ENCODE assay signal across 14 cellular contexts in the genomic region with DNA sequence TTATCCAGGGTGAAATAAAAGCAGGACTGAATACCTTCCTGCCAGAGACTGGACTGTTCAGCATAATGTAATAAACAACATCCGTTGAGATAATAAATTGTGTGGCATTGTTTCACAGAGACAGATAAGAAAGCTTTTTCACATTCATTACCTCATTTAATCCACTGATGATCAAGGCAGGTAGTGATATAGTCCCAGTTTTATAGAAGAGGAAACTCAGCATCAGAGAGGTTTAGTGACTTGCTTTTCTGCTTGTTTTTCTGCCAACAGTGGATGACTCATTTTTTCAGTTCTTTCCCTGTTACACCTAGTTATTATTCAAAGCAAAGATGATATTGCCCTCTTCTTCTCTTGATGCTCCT. TPM values are rescaled to one million over a fixed set of nuclear protein-coding genes. Genes with fewer than 3 reads are reported as not detected.
A peak's percentile ranks its signal among the peaks of the same experiment; 100 is the strongest.
DNase-seq lines count a peak whose midpoint lies in the region; ATAC-seq and TF ChIP-seq lines count a peak whose summit lies in the region.
"Had no signal": no experiment of that assay in that cellular context is flagged by ENCODE, and none has a peak within 500 bp of the region (broad histone marks: within the 10 kb centered on the region; RNA-seq: fewer than 3 reads in every experiment).

No MANE protein-coding gene starts in this region.

- H3K27ac Mint-ChIP-seq in T-helper 1 cell treated with Interleukin-12 subunit alpha and Interleukin-12 subunit beta and Interleukin-4 antibody, amounts not matched to agents 30 μg/mL and 1 μg/mL, for 36 hours = peak overlapping the region; percentile 78
- no peak overlapping the region for H3K27ac Mint-ChIP-seq in natural killer cell
- H3K27ac Mint-ChIP-seq: GM23338, IgD-negative memory B cell had no signal

- H3K4me3 Mint-ChIP-seq in activated T-cell treated with anti-CD3 and anti-CD28 coated beads, Interleukin-2, amount 50 U/mL, for 4 hours = no peak overlapping the region
- no peak overlapping the region for H3K4me3 Mint-ChIP-seq in T-helper 1 cell treated with Interleukin-12 subunit alpha and Interleukin-12 subunit beta and Interleukin-4 antibody, amounts not matched to agents 30 μg/mL and 1 μg/mL, for 36 hours
- H3K4me3 Mint-ChIP-seq in natural killer cell = no peak overlapping the region
- H3K4me3 Mint-ChIP-seq: GM23338, IgD-negative memory B cell had no signal

- intact Hi-C loops in natural killer cell (cut with micrococcal nuclease) = no loop called here

- ATAC-seq in activated T-cell treated with anti-CD3 and anti-CD28 coated beads, Interleukin-2, amount 50 U/mL, for 4 hours = peak; percentile 41 to 49
- ATAC-seq in esophagus mucosa = peak; percentile 42
- ATAC-seq in stimulated activated naive CD8-positive, alpha-beta T cell treated with anti-CD3 and anti-CD28 coated beads, Interleukin-15, Interleukin-2, amounts not matched to agents 100 U/mL and 50 U/mL, for 24 hours = peak; percentile 55
- no peak for ATAC-seq in natural killer cell
- ATAC-seq: GM23338, left lobe of liver had no signal

- TF ChIP-seq CTCF in natural killer cell (IDR thresholded peaks at IDR 0.05) = no peak

- no peaks in the 10 kb centered on the region for H3K9me3 Mint-ChIP-seq in activated T-cell treated with anti-CD3 and anti-CD28 coated beads, Interleukin-2, amount 50 U/mL, for 4 hours
- H3K9me3 Mint-ChIP-seq in T-helper 1 cell treated with Interleukin-12 subunit alpha and Interleukin-12 subunit beta and Interleukin-4 antibody, amounts not matched to agents 30 μg/mL and 1 μg/mL, for 36 hours = no peaks in the 10 kb centered on the region
- H3K9me3 Mint-ChIP-seq in natural killer cell = no peaks in the 10 kb centered on the region
- H3K9me3 Mint-ChIP-seq: GM23338, IgD-negative memory B cell had no signal

- H3K27me3 Mint-ChIP-seq in activated T-cell treated with anti-CD3 and anti-CD28 coated beads, Interleukin-2, amount 50 U/mL, for 4 hours (ENCODE audit: low read depth) = peaks cover 2% of the 10 kb centered on the region
- H3K27me3 Mint-ChIP-seq in T-helper 1 cell treated with Interleukin-12 subunit alpha and Interleukin-12 subunit beta and Interleukin-4 antibody, amounts not matched to agents 30 μg/mL and 1 μg/mL, for 36 hours (ENCODE audit: low read depth) = no peaks in the 10 kb centered on the region
- peaks cover 0 to 4% of the 10 kb centered on the region in 2 donors for H3K27me3 Mint-ChIP-seq in natural killer cell (ENCODE audit: low read depth in 2 of 2)

- H3K36me3 Mint-ChIP-seq in activated T-cell treated with anti-CD3 and anti-CD28 coated beads, Interleukin-2, amount 50 U/mL, for 4 hours (ENCODE audit: insufficient read depth) = no peaks in the 10 kb centered on the region
- H3K36me3 Mint-ChIP-seq in T-helper 1 cell treated with Interleukin-12 subunit alpha and Interleukin-12 subunit beta and Interleukin-4 antibody, amounts not matched to agents 30 μg/mL and 1 μg/mL, for 36 hours (ENCODE audit: low read depth) = peaks cover 34% of the 10 kb centered on the region
- H3K36me3 Mint-ChIP-seq in natural killer cell = no peaks in the 10 kb centered on the region

- DNase-seq in activated T-cell treated with anti-CD3 and anti-CD28 coated beads, Interleukin-2, amount 50 U/mL, for 4 hours = no peak
- DNase-seq in activated T-cell treated with anti-CD3 and anti-CD28 coated beads, Interleukin-2, amount 50 U/mL, for 48 hours = no peak
- DNase-seq in stimulated activated naive CD8-positive, alpha-beta T cell treated with anti-CD3 and anti-CD28 coated beads, Interleukin-15, Interleukin-2, amounts not matched to agents 100 U/mL and 50 U/mL, for 24 hours = no peak
- DNase-seq in stimulated activated CD4-positive, alpha-beta T cell treated with anti-CD3 and anti-CD28 coated beads, Interleukin-1b, Interleukin-23, amount 100 ng/mL, for 48 hours = no peak
- DNase-seq in NCI-H1417 (lab: John Stamatoyannopoulos, UW) = no peak
- DNase-seq in natural killer cell = no peak
- DNase-seq: amygdala, Peyer's patch, WERI-Rb-1 had no signal

- peaks cover 7% of the 10 kb centered on the region for H3K4me1 Mint-ChIP-seq in activated T-cell treated with anti-CD3 and anti-CD28 coated beads, Interleukin-2, amount 50 U/mL, for 4 hours (ENCODE audit: low read depth)
- peaks cover 73% of the 10 kb centered on the region for H3K4me1 Mint-ChIP-seq in T-helper 1 cell treated with Interleukin-12 subunit alpha and Interleukin-12 subunit beta and Interleukin-4 antibody, amounts not matched to agents 30 μg/mL and 1 μg/mL, for 36 hours (ENCODE audit: low read depth)
- H3K4me1 Mint-ChIP-seq in natural killer cell = no peaks in the 10 kb centered on the region

RNA-seq across cellular contexts. Expression of a gene that starts 4.0 kb away (rescaled TPM):
- total RNA-seq in activated T-cell treated with anti-CD3 and anti-CD28 coated beads, Interleukin-2, amount 50 U/mL, for 4 hours = under 1 TPM in 1 of 3 donors, not detected in 2; 0.03 TPM
- total RNA-seq in esophagus mucosa (0.16 TPM), natural killer cell (under 1 TPM; 0.07 to 0.14 (median 0.10) TPM)
- total RNA-seq: left lobe of liver had no signal

Comparison
In these comparisons a context has a peak if more than half of its experiments do, and no peak if none do; other contexts are left out.
1. ATAC-seq: peak in activated T-cell treated with anti-CD3 and anti-CD28 coated beads, Interleukin-2, amount 50 U/mL, for 4 hours (2 of 2), esophagus mucosa (single experiment) and stimulated activated naive CD8-positive, alpha-beta T cell treated with anti-CD3 and anti-CD28 coated beads, Interleukin-15, Interleukin-2, amounts not matched to agents 100 U/mL and 50 U/mL, for 24 hours (single experiment); none in natural killer cell (0 of 3).